31 cellular contexts compared by ENCODE assay signal in the genomic region with DNA sequence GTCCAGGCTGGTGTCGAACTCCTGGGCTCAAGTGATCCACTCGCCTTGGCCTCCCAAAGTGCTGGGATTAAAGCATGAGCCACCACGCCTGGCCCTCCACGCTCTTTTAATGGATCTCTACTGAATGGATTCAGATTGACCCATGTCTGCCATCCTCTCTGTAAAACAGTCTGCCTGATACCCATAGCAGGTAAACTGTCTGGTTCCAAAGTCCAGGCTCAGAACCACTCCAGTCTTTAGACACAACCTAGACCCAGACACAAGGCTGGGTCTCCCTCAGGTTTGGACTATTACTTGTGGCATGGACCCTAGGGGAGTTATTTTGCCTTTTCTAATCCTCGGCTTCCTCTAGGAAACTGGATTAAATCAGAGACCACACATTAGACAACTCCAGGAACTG. TPM values are rescaled to one million over a fixed set of nuclear protein-coding genes. Genes with fewer than 3 reads are reported as not detected.
"Had no signal": no experiment of that assay in that cellular context is flagged by ENCODE, and none has a peak within 500 bp of the region (broad histone marks: within the 10 kb centered on the region; RNA-seq: fewer than 3 reads in every experiment).

No MANE protein-coding gene starts in this region.

- H3K4me1 Mint-ChIP-seq: activated naive CD8-positive, alpha-beta T cell treated with anti-CD3 and anti-CD28 coated beads, Interleukin-2, amount 50 U/mL, for 24 hours; brain had no signal

- H3K9me3 Mint-ChIP-seq: activated naive CD4-positive, alpha-beta T cell treated with anti-CD3 and anti-CD28 coated beads, Interleukin-2, amount 50 U/mL, for 72 hours; activated naive CD8-positive, alpha-beta T cell treated with anti-CD3 and anti-CD28 coated beads, Interleukin-2, amount 50 U/mL, for 24 hours; activated T-helper 1 cell treated with anti-CD3 and anti-CD28 coated beads, Interleukin-12 subunit alpha, Interleukin-12 subunit beta, Interleukin-2, Interleukin-4 antibody, amounts not matched to agents 30 ng/mL and 10 ng/mL and 1 ng/mL, durations not matched to agents 14 hours and 24 hours and 36 hours; T-cell had no signal

- H3K4me2 ChIP-seq: KMS-11 had no signal

- FAIRE-seq: astrocyte, TTC549 had no signal

- DNase-seq: activated CD4-positive, alpha-beta T cell treated with anti-CD3 and anti-CD28 coated beads for 48 hours; activated CD4-positive, alpha-beta T cell treated with anti-CD3 and anti-CD28 coated beads, Interleukin-2, amount 50 U/mL, for 4 hours; activated CD8-positive, alpha-beta memory T cell treated with anti-CD3 and anti-CD28 coated beads, Interleukin-2, amount 50 U/mL, for 48 hours; activated CD8-positive, alpha-beta T cell treated with anti-CD3 and anti-CD28 coated beads, Interleukin-2, amount 10 ng/mL, durations not matched to agents 7 days and 5 days; activated effector memory CD4-positive, alpha-beta T cell treated with anti-CD3 and anti-CD28 coated beads, Interleukin-2, amount 50 U/mL, for 16 hours; activated naive CD4-positive, alpha-beta T cell treated with Interleukin-2 at 50 U/mL for 16 hours; activated naive CD8-positive, alpha-beta T cell treated with anti-CD3 and anti-CD28 coated beads, Interleukin-2, amount 50 U/mL, for 24 hours; activated T-cell treated with anti-CD3 and anti-CD28 coated beads, Interleukin-2, amount 50 U/mL, for 1 hour; amniotic stem cell; MV-4-11; NCI-H1092 treated with DMSO at 0.1 percent for 48 hours; NCI-H1417 treated with DMSO at 0.1 percent for 48 hours; NCI-H1694; NCI-H2029; NCI-H345; NCI-H510A; NCI-H526 treated with DMSO at 0.1 percent for 48 hours; NCI-H82; T-cell; T-helper 2 cell; T1000 had no signal

- H3K4me3 Mint-ChIP-seq: activated CD8-positive, alpha-beta T cell treated with anti-CD3 and anti-CD28 coated beads, Interleukin-2, amount 10 ng/mL, durations not matched to agents 7 days and 5 days; activated naive CD8-positive, alpha-beta T cell treated with anti-CD3 and anti-CD28 coated beads, Interleukin-2, amount 50 U/mL, for 24 hours; activated T-helper 1 cell treated with anti-CD3 and anti-CD28 coated beads, Interleukin-12 subunit alpha, Interleukin-12 subunit beta, Interleukin-2, Interleukin-4 antibody, amounts not matched to agents 30 ng/mL and 10 ng/mL and 1 ng/mL, durations not matched to agents 14 hours and 24 hours and 36 hours; brain; T-cell had no signal

- H3K27ac Mint-ChIP-seq: activated CD8-positive, alpha-beta T cell treated with anti-CD3 and anti-CD28 coated beads, Interleukin-2, amount 10 ng/mL, durations not matched to agents 7 days and 5 days; activated naive CD4-positive, alpha-beta T cell treated with anti-CD3 and anti-CD28 coated beads, Interleukin-2, amount 50 U/mL, for 72 hours; activated naive CD8-positive, alpha-beta T cell treated with anti-CD3 and anti-CD28 coated beads, Interleukin-2, amount 50 U/mL, for 24 hours; activated T-helper 1 cell treated with anti-CD3 and anti-CD28 coated beads, Interleukin-12 subunit alpha, Interleukin-12 subunit beta, Interleukin-2, Interleukin-4 antibody, amounts not matched to agents 30 ng/mL and 10 ng/mL and 1 ng/mL, durations not matched to agents 14 hours and 24 hours and 36 hours; T-cell had no signal

- H3K27me3 Mint-ChIP-seq: activated naive CD8-positive, alpha-beta T cell treated with anti-CD3 and anti-CD28 coated beads, Interleukin-2, amount 50 U/mL, for 24 hours; brain had no signal

- ATAC-seq: activated CD4-positive, CD25-positive, alpha-beta regulatory T cell treated with anti-CD3 and anti-CD28 coated beads, Interleukin-2, amount 50 U/mL, for 24 hours; activated CD8-positive, alpha-beta T cell treated with anti-CD3 and anti-CD28 coated beads, Interleukin-2, amount 10 ng/mL, durations not matched to agents 7 days and 5 days; activated naive CD4-positive, alpha-beta T cell treated with anti-CD3 and anti-CD28 coated beads, Interleukin-2, amount 50 U/mL, for 72 hours; activated naive CD8-positive, alpha-beta T cell treated with anti-CD3 and anti-CD28 coated beads, Interleukin-2, amount 50 U/mL, for 24 hours; T-cell had no signal

- H3K27ac ChIP-seq: KMS-11, SK-N-MC had no signal

- H3K9ac ChIP-seq: KMS-11 had no signal

- H3K4me3 ChIP-seq: SK-N-MC had no signal

- H3K36me3 Mint-ChIP-seq: activated naive CD4-positive, alpha-beta T cell treated with anti-CD3 and anti-CD28 coated beads, Interleukin-2, amount 50 U/mL, for 72 hours had no signal

RNA-seq across cellular contexts. Expression of a gene that starts 52.4 kb away (rescaled TPM):
- total RNA-seq: activated CD8-positive, alpha-beta T cell treated with anti-CD3 and anti-CD28 coated beads, Interleukin-2, amount 10 ng/mL, durations not matched to agents 7 days and 5 days; activated naive CD4-positive, alpha-beta T cell treated with anti-CD3 and anti-CD28 coated beads, Interleukin-2, amount 50 U/mL, for 72 hours; activated T-helper 1 cell treated with anti-CD3 and anti-CD28 coated beads, Interleukin-12 subunit alpha, Interleukin-12 subunit beta, Interleukin-2, Interleukin-4 antibody, amounts not matched to agents 30 ng/mL and 10 ng/mL and 1 ng/mL, durations not matched to agents 14 hours and 24 hours and 36 hours; astrocyte; MCF 10A; OCI-LY7; T-cell had no signal
